19 cellular contexts compared by ENCODE assay signal in genomic region chr10:69972951-69973350, GRCh38.
"Had no signal": no experiment of that assay in that cellular context is flagged by ENCODE, and none has a peak within 500 bp of the region (broad histone marks: within the 10 kb centered on the region; RNA-seq: fewer than 3 reads in every experiment).

No MANE protein-coding gene starts in this region.

- H3K27ac Mint-ChIP-seq: activated CD8-positive, alpha-beta memory T cell treated with anti-CD3 and anti-CD28 coated beads, Interleukin-2, amount 10 ng/mL, durations not matched to agents 7 days and 5 days; activated naive CD8-positive, alpha-beta T cell treated with anti-CD3 and anti-CD28 coated beads, Interleukin-2, amount 10 ng/mL, durations not matched to agents 7 days and 5 days; immature natural killer cell; neural progenitor cell; T-helper 17 cell had no signal

- H3K9me3 ChIP-seq: esophagus squamous epithelium, lower lobe of right lung, pancreas, suprapubic skin had no signal

- H3K36me3 ChIP-seq: esophagus squamous epithelium, lower lobe of right lung, neural progenitor cell, pancreas, suprapubic skin had no signal

- H3K27ac ChIP-seq: lower lobe of right lung, neural progenitor cell, pancreas, suprapubic skin had no signal

- H3K4me2 ChIP-seq: neural progenitor cell had no signal

- H3K4me3 ChIP-seq: esophagus squamous epithelium, lower lobe of right lung, neural progenitor cell, pancreas, suprapubic skin had no signal

- H3K4me1 ChIP-seq: lower lobe of right lung, pancreas had no signal

- FAIRE-seq: pancreas had no signal

- H3K36me3 Mint-ChIP-seq: activated CD8-positive, alpha-beta memory T cell treated with anti-CD3 and anti-CD28 coated beads, Interleukin-2, amount 10 ng/mL, durations not matched to agents 7 days and 5 days; activated naive CD8-positive, alpha-beta T cell treated with anti-CD3 and anti-CD28 coated beads, Interleukin-2, amount 10 ng/mL, durations not matched to agents 7 days and 5 days; immature natural killer cell; neural progenitor cell; type B pancreatic cell had no signal

- H3K9me3 Mint-ChIP-seq: activated naive CD8-positive, alpha-beta T cell treated with anti-CD3 and anti-CD28 coated beads, Interleukin-2, amount 10 ng/mL, durations not matched to agents 7 days and 5 days; immature natural killer cell had no signal

- H3K4me1 Mint-ChIP-seq: T-helper 17 cell had no signal

- H3K27me3 ChIP-seq: pancreas, suprapubic skin had no signal

- H3K4me3 Mint-ChIP-seq: activated CD8-positive, alpha-beta memory T cell treated with anti-CD3 and anti-CD28 coated beads, Interleukin-2, amount 10 ng/mL, durations not matched to agents 7 days and 5 days; activated naive CD8-positive, alpha-beta T cell treated with anti-CD3 and anti-CD28 coated beads, Interleukin-2, amount 10 ng/mL, durations not matched to agents 7 days and 5 days; activated T-cell treated with anti-CD3 and anti-CD28 coated beads, Interleukin-2, amount 50 U/mL, for 4 hours; immature natural killer cell; neural progenitor cell; T-helper 17 cell had no signal

- H2AFZ ChIP-seq: neural progenitor cell had no signal

- ATAC-seq: activated CD8-positive, alpha-beta memory T cell treated with anti-CD3 and anti-CD28 coated beads, Interleukin-2, amount 10 ng/mL, durations not matched to agents 7 days and 5 days; activated T-cell treated with anti-CD3 and anti-CD28 coated beads, Interleukin-2, amount 50 U/mL, for 4 hours; left cardiac atrium; lower lobe of right lung; T-helper 17 cell had no signal

- DNase-seq: activated CD4-positive, alpha-beta T cell treated with anti-CD3 and anti-CD28 coated beads, Interleukin-2, amount 50 U/mL, for 4 hours; activated CD4-positive, CD25-positive, alpha-beta regulatory T cell; activated CD8-positive, alpha-beta memory T cell treated with anti-CD3 and anti-CD28 coated beads, Interleukin-2, amount 10 ng/mL, durations not matched to agents 7 days and 5 days; activated gamma-delta T cell treated with Interleukin-2 at 50 U/mL for 16 hours; activated naive CD8-positive, alpha-beta T cell treated with anti-CD3 and anti-CD28 coated beads, Interleukin-2, amount 10 ng/mL, durations not matched to agents 7 days and 5 days; activated T-cell treated with anti-CD3 and anti-CD28 coated beads, Interleukin-2, amount 50 U/mL, for 4 hours; aorta; esophagus squamous epithelium; immature natural killer cell; left cardiac atrium; lower lobe of right lung; midbrain; pancreas; stimulated activated CD4-positive, alpha-beta T cell treated with anti-CD3 and anti-CD28 coated beads, Interleukin-2, amount 100 ng/mL, for 48 hours; stimulated activated naive CD4-positive, alpha-beta T cell treated with Interleukin-2 at 50 U/mL for 16 hours; T-helper 17 cell had no signal

- H3K9ac ChIP-seq: neural progenitor cell had no signal
